In the genomic region with DNA sequence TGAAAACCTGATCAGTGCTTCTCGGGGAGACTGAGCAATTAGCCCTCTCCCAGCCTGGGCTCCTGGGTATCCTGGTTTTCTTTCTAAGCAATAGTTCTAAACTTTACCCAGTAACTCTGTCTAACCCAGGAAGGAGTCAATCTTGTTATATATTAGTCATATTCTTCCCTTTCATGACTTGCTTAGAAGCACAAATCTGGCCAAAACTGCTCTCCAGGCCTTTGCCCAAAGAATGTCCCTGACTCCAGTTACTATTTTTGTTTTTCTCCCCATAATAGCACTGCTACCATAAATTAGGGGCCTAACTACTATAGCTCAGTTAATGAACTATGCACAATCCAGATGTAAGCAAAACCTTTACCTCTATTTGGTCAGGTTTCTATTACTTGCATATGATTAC, we compare ENCODE assay signal across 19 cellular contexts.
"Had no signal": no experiment of that assay in that cellular context is flagged by ENCODE, and none has a peak within 500 bp of the region (broad histone marks: within the 10 kb centered on the region; RNA-seq: fewer than 3 reads in every experiment).

No MANE protein-coding gene starts in this region.

- H3K27me3 ChIP-seq: ovary, sigmoid colon, tibial nerve, uterus had no signal

- H3K4me3 ChIP-seq: left ventricle myocardium inferior, mucosa of descending colon, ovary, sigmoid colon, tibial nerve, uterus had no signal

- H3K36me3 ChIP-seq: left ventricle myocardium inferior, ovary, sigmoid colon, tibial nerve, uterus had no signal

- H3K27ac ChIP-seq: left ventricle myocardium inferior, ovary, sigmoid colon, tibial nerve had no signal

- H3K4me1 ChIP-seq: left ventricle myocardium inferior, tibial nerve, uterus had no signal

- DNase-seq: activated CD4-positive, alpha-beta T cell treated with anti-CD3 and anti-CD28 coated beads, Interleukin-2, amount 10 ng/mL, durations not matched to agents 24 days and 14 days; activated CD4-positive, CD25-positive, alpha-beta regulatory T cell; activated CD8-positive, alpha-beta memory T cell treated with anti-CD3 and anti-CD28 coated beads, Interleukin-2, amount 50 U/mL, for 4 hours; activated CD8-positive, alpha-beta T cell treated with anti-CD3 and anti-CD28 coated beads, Interleukin-2, amount 10 ng/mL, durations not matched to agents 7 days and 5 days; activated effector memory CD4-positive, alpha-beta T cell treated with anti-CD3 and anti-CD28 coated beads, Interleukin-2, amount 50 U/mL, for 16 hours; activated T-cell treated with anti-CD3 and anti-CD28 coated beads, Interleukin-2, amount 50 U/mL, for 48 hours; cerebellar nuclear complex; effector memory CD4-positive, alpha-beta T cell; hypothalamus; left ventricle myocardium inferior; mucosa of descending colon; naive thymus-derived CD4-positive, alpha-beta T cell; ovary; sigmoid colon; stimulated activated CD4-positive, alpha-beta T cell treated with anti-CD3 and anti-CD28 coated beads, Interleukin-12 subunit alpha, Interleukin-12 subunit beta, amount 100 ng/mL, for 4 hours; stimulated activated CD4-positive, alpha-beta T cell treated with anti-CD3 and anti-CD28 coated beads, Interleukin-2, amount 100 ng/mL, for 24 hours; T-helper 17 cell; uterus had no signal

- H3K9me3 ChIP-seq: left ventricle myocardium inferior, ovary, sigmoid colon, tibial nerve, uterus had no signal

- ATAC-seq: activated CD8-positive, alpha-beta T cell treated with anti-CD3 and anti-CD28 coated beads, Interleukin-2, amount 10 ng/mL, durations not matched to agents 7 days and 5 days; mucosa of descending colon; naive thymus-derived CD4-positive, alpha-beta T cell; T-helper 17 cell had no signal
